In genomic region chr1:24070821-24071393, GRCh38 we compare ENCODE assay signal across 8 cellular contexts. TPM values are rescaled to one million over a fixed set of nuclear protein-coding genes. Genes with fewer than 3 reads are reported as not detected.
DNase-seq lines count a peak whose midpoint lies in the region; ATAC-seq and TF ChIP-seq lines count a peak whose summit lies in the region.

No MANE protein-coding gene starts in this region.

- H3K9me3 Mint-ChIP-seq in activated naive CD8-positive, alpha-beta T cell treated with anti-CD3 and anti-CD28 coated beads, Interleukin-2, amount 50 U/mL, for 24 hours = no peaks in the 10 kb centered on the region

- DNase-seq in NCI-H1417 (lab: John Stamatoyannopoulos, UW) = peak; percentile 72 to 82 (median 80)
- DNase-seq in SW480 (ENCODE audit: low spot score) = peak; percentile 76
- DNase-seq in activated naive CD8-positive, alpha-beta T cell treated with anti-CD3 and anti-CD28 coated beads, Interleukin-2, amount 50 U/mL, for 24 hours = peak; percentile 77
- peak; percentile 76 for DNase-seq in left ventricle myocardium superior
- peak; percentile 64 for DNase-seq in renal cortical epithelial cell (ENCODE audit: low read depth)

- H3K36me3 Mint-ChIP-seq in activated naive CD8-positive, alpha-beta T cell treated with anti-CD3 and anti-CD28 coated beads, Interleukin-2, amount 50 U/mL, for 24 hours (ENCODE audit: low read depth) = no peaks in the 10 kb centered on the region

- H3K27me3 Mint-ChIP-seq in activated naive CD8-positive, alpha-beta T cell treated with anti-CD3 and anti-CD28 coated beads, Interleukin-2, amount 50 U/mL, for 24 hours = peaks cover 10% of the 10 kb centered on the region

- H3K27ac Mint-ChIP-seq in activated naive CD8-positive, alpha-beta T cell treated with anti-CD3 and anti-CD28 coated beads, Interleukin-2, amount 50 U/mL, for 24 hours = no peak overlapping the region

- H3K4me1 Mint-ChIP-seq in activated naive CD8-positive, alpha-beta T cell treated with anti-CD3 and anti-CD28 coated beads, Interleukin-2, amount 50 U/mL, for 24 hours = peaks cover 3% of the 10 kb centered on the region

- peak; percentile 82 for ATAC-seq in activated naive CD8-positive, alpha-beta T cell treated with anti-CD3 and anti-CD28 coated beads, Interleukin-2, amount 50 U/mL, for 24 hours
- ATAC-seq in left ventricle myocardium superior = peak; percentile 72
- ATAC-seq in HG03045 (IDR thresholded peaks at IDR 0.05; ENCODE audit: unreplicated experiment) = no peak
- ATAC-seq in HG03571 (IDR thresholded peaks at IDR 0.05; ENCODE audit: unreplicated experiment) = no peak

- no peak overlapping the region for H3K4me3 Mint-ChIP-seq in activated naive CD8-positive, alpha-beta T cell treated with anti-CD3 and anti-CD28 coated beads, Interleukin-2, amount 50 U/mL, for 24 hours

- intact Hi-C loops in left ventricle myocardium superior (cut with micrococcal nuclease) = no loop called here

- peak; percentile 94 for TF ChIP-seq CTCF in GM12872 (IDR thresholded peaks at IDR 0.05; ENCODE audit: insufficient read depth, low read depth, low read length)

RNA-seq across cellular contexts. Expression of gene MYOM3, which starts 41.0 kb away (rescaled TPM):
- total RNA-seq in left ventricle myocardium superior (409 TPM), renal cortical epithelial cell (1.5 and 9.0 TPM in 2 replicates)

Comparison
In these comparisons a context has a peak if more than half of its experiments do, and no peak if none do; other contexts are left out.
1. ATAC-seq: peak in activated naive CD8-positive, alpha-beta T cell treated with anti-CD3 and anti-CD28 coated beads, Interleukin-2, amount 50 U/mL, for 24 hours (single experiment) and left ventricle myocardium superior (single experiment); none in HG03045 (single experiment) and HG03571 (single experiment).
2. RNA of gene MYOM3, which starts 41.0 kb away (total RNA-seq): 409 TPM in left ventricle myocardium superior (single experiment); 1.5 to 9.0 TPM in renal cortical epithelial cell; every median in the first group is over 10 times any median in the second.
3. Peak in every context shown above with its lines, with median percentiles within 50 percentile points of each other: DNase-seq.